1 cellular context compared by ENCODE assay signal in the genomic region with DNA sequence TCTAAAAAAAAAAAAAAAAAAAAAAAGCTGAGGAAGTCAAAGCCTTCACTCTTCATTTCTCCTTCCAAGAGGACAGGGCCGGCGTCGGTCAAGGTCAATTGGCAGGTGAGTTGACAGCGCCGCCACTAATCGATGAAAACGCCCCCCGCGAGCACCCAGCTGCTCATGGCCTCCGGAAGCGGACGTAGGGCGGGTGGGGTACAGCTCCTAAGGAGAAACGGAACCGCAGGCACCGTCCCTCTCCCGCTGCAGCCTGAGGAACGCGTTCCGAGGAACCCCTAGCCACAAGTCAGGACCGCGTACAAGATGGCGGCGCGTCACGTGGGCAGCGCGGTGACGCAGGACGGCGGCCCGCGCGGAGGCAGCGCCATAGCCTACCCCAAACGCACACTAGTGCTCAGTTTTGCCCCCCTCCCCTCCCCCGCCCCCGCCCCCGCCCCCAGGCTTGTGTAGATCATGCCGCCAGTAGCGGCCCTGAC.
TF ChIP-seq lines count a peak whose summit lies in the region.

A gene (plus strand): TSS at position 465 of the 479 bp plus-strand sequence. CDS start 16,045 bp downstream, outside the sequence.

TF ChIP-seq in HepG2, 621 proteins besides CTCF, POLR2A, EP300 and RAD21 (continued from another document and continues in another):
- TF ChIP-seq FOXP1 (IDR thresholded peaks at IDR 0.05) (no peak), FOXP1 (CRISPR knock-in tag; IDR thresholded peaks at IDR 0.05) (no peak), ZNF556 (CRISPR knock-in tag; IDR thresholded peaks at IDR 0.05; ENCODE audit: borderline replicate concordance) (no peak), ZNF510 (CRISPR knock-in tag; IDR thresholded peaks at IDR 0.05; ENCODE audit: low read depth) (no peak), ZNF235 (CRISPR knock-in tag; IDR thresholded peaks at IDR 0.05; ENCODE audit: borderline replicate concordance) (no peak), ZNF75D (CRISPR knock-in tag; IDR thresholded peaks at IDR 0.05; ENCODE audit: borderline replicate concordance) (no peak), RFX1 (IDR thresholded peaks at IDR 0.05) (no peak), ZNF775 (CRISPR knock-in tag; IDR thresholded peaks at IDR 0.05; ENCODE audit: borderline replicate concordance) (no peak), SRSF9 (IDR thresholded peaks at IDR 0.05; ENCODE audit: borderline replicate concordance, insufficient read depth, low read depth, low read length, poor library complexity, severe bottlenecking) (no peak), HNRNPUL1 (IDR thresholded peaks at IDR 0.05; ENCODE audit: low read depth, low read length) (no peak), NFYC (CRISPR knock-in tag; IDR thresholded peaks at IDR 0.05) (no peak), ZC3H4 (CRISPR knock-in tag; IDR thresholded peaks at IDR 0.05; ENCODE audit: borderline replicate concordance) (no peak), ZNF441 (CRISPR knock-in tag; IDR thresholded peaks at IDR 0.05; ENCODE audit: borderline replicate concordance) (peak; percentile 72; the same call in 1 of the 2 replicates), ZNF138 (CRISPR knock-in tag; IDR thresholded peaks at IDR 0.05; ENCODE audit: low read depth) (no peak; the same call in 1 of the 2 replicates), NFIC (IDR thresholded peaks at IDR 0.05; ENCODE audit: low read length) (no peak), HNF4G (IDR thresholded peaks at IDR 0.05; ENCODE audit: borderline replicate concordance, low read depth, low read length) (no peak), HNF4G (CRISPR knock-in tag; IDR thresholded peaks at IDR 0.05; ENCODE audit: borderline replicate concordance, low read depth) (0 out of 2 replicates have a peak, but pooled peaks have one; percentile 29), ZNF136 (CRISPR knock-in tag; IDR thresholded peaks at IDR 0.05; ENCODE audit: low read depth) (0 out of 2 replicates have a peak, but pooled peaks have one; percentile 51), SRSF4 (IDR thresholded peaks at IDR 0.05; ENCODE audit: low read depth, low read length, poor library complexity, severe bottlenecking) (no peak), ASH2L (IDR thresholded peaks at IDR 0.05; ENCODE audit: insufficient read length, low read depth, low read length) (peak; percentile 73), ZBTB20 (CRISPR knock-in tag; IDR thresholded peaks at IDR 0.05; ENCODE audit: borderline replicate concordance, low read depth) (peak; percentile 55; the same call in 1 of the 2 replicates), NR1H2 (CRISPR knock-in tag; IDR thresholded peaks at IDR 0.05; ENCODE audit: borderline replicate concordance, low read depth) (no peak), ZNF761 (CRISPR knock-in tag; conservative IDR thresholded peaks at IDR 0.05) (peak; percentile 75; the same call in 1 of the 2 replicates), SIN3B (IDR thresholded peaks at IDR 0.05; ENCODE audit: low read length) (0 out of 2 replicates have a peak, but pooled peaks have one; percentile 4), SCMH1 (CRISPR knock-in tag; IDR thresholded peaks at IDR 0.05; ENCODE audit: borderline replicate concordance) (no peak), TOPORS (CRISPR knock-in tag; IDR thresholded peaks at IDR 0.05) (no peak), RORA (CRISPR knock-in tag; IDR thresholded peaks at IDR 0.05) (no peak), ZNF263 (CRISPR knock-in tag; IDR thresholded peaks at IDR 0.05) (no peak), ZNF790 (CRISPR knock-in tag; IDR thresholded peaks at IDR 0.05; ENCODE audit: borderline replicate concordance) (no peak), RXRA (CRISPR knock-in tag; IDR thresholded peaks at IDR 0.05) (peak; percentile 58; the same call in 1 of the 2 replicates), CENPT (CRISPR knock-in tag; IDR thresholded peaks at IDR 0.05; ENCODE audit: low read depth) (0 out of 2 replicates have a peak, but pooled peaks have one; percentile 40), HNRNPL (IDR thresholded peaks at IDR 0.05; ENCODE audit: low read depth, low read length) (no peak), HMG20B (CRISPR knock-in tag; conservative IDR thresholded peaks at IDR 0.05) (no peak), ATRX (CRISPR knock-in tag; IDR thresholded peaks at IDR 0.05; ENCODE audit: borderline replicate concordance) (no peak), AHR (CRISPR knock-in tag; IDR thresholded peaks at IDR 0.05) (peak; percentile 45; the same call in 1 of the 2 replicates), KAT2B (IDR thresholded peaks at IDR 0.05; ENCODE audit: borderline replicate concordance, low read depth, low read length) (no peak), HES4 (CRISPR knock-in tag; IDR thresholded peaks at IDR 0.05; ENCODE audit: borderline replicate concordance) (no peak), SP140L (CRISPR knock-in tag; IDR thresholded peaks at IDR 0.05; ENCODE audit: borderline replicate concordance) (no peak)
- TF ChIP-seq, protein P1, sequence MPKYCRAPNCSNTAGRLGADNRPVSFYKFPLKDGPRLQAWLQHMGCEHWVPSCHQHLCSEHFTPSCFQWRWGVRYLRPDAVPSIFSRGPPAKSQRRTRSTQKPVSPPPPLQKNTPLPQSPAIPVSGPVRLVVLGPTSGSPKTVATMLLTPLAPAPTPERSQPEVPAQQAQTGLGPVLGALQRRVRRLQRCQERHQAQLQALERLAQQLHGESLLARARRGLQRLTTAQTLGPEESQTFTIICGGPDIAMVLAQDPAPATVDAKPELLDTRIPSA (CRISPR knock-in tag; IDR thresholded peaks at IDR 0.05; ENCODE audit: borderline replicate concordance), result no peak
- TF ChIP-seq, protein P2, sequence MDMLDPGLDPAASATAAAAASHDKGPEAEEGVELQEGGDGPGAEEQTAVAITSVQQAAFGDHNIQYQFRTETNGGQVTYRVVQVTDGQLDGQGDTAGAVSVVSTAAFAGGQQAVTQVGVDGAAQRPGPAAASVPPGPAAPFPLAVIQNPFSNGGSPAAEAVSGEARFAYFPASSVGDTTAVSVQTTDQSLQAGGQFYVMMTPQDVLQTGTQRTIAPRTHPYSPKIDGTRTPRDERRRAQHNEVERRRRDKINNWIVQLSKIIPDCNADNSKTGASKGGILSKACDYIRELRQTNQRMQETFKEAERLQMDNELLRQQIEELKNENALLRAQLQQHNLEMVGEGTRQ (IDR thresholded peaks at IDR 0.05; ENCODE audit: low read depth, low read length), result peak; percentile 96
- TF ChIP-seq, protein P2 (CRISPR knock-in tag; IDR thresholded peaks at IDR 0.05; ENCODE audit: borderline replicate concordance), result peak; percentile 92
- TF ChIP-seq, protein P3, sequence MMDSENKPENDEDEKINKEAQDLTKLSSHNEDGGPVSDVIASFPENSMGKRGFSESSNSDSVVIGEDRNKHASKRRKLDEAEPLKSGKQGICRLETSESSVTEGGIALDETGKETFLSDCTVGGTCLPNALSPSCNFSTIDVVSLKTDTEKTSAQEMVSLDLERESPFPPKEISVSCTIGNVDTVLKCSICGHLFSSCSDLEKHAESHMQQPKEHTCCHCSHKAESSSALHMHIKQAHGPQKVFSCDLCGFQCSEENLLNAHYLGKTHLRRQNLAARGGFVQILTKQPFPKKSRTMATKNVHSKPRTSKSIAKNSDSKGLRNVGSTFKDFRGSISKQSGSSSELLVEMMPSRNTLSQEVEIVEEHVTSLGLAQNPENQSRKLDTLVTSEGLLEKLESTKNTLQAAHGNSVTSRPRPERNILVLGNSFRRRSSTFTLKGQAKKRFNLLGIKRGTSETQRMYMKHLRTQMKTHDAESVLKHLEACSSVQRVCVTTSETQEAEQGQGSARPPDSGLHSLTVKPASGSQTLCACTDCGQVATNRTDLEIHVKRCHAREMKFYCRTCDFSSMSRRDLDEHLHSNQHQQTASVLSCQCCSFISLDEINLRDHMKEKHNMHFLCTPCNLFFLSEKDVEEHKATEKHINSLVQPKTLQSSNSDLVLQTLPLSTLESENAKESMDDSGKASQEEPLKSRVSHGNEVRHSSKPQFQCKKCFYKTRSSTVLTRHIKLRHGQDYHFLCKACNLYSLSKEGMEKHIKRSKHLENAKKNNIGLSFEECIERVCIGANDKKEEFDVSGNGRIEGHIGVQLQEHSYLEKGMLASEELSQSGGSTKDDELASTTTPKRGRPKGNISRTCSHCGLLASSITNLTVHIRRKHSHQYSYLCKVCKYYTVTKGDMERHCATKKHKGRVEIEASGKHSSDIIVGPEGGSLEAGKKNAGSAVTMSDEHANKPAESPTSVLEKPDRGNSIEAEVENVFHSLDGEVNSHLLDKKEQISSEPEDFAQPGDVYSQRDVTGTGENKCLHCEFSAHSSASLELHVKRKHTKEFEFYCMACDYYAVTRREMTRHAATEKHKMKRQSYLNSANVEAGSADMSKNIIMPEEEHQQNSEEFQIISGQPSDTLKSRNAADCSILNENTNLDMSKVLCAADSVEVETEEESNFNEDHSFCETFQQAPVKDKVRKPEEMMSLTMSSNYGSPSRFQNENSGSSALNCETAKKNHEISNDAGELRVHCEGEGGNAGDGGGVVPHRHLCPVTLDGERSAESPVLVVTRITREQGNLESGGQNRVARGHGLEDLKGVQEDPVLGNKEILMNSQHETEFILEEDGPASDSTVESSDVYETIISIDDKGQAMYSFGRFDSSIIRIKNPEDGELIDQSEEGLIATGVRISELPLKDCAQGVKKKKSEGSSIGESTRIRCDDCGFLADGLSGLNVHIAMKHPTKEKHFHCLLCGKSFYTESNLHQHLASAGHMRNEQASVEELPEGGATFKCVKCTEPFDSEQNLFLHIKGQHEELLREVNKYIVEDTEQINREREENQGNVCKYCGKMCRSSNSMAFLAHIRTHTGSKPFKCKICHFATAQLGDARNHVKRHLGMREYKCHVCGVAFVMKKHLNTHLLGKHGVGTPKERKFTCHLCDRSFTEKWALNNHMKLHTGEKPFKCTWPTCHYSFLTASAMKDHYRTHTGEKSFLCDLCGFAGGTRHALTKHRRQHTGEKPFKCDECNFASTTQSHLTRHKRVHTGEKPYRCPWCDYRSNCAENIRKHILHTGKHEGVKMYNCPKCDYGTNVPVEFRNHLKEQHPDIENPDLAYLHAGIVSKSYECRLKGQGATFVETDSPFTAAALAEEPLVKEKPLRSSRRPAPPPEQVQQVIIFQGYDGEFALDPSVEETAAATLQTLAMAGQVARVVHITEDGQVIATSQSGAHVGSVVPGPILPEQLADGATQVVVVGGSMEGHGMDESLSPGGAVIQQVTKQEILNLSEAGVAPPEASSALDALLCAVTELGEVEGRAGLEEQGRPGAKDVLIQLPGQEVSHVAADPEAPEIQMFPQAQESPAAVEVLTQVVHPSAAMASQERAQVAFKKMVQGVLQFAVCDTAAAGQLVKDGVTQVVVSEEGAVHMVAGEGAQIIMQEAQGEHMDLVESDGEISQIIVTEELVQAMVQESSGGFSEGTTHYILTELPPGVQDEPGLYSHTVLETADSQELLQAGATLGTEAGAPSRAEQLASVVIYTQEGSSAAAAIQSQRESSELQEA (CRISPR knock-in tag; IDR thresholded peaks at IDR 0.05; ENCODE audit: not compliant biosample characterization), result no peak
- TF ChIP-seq, protein P4, sequence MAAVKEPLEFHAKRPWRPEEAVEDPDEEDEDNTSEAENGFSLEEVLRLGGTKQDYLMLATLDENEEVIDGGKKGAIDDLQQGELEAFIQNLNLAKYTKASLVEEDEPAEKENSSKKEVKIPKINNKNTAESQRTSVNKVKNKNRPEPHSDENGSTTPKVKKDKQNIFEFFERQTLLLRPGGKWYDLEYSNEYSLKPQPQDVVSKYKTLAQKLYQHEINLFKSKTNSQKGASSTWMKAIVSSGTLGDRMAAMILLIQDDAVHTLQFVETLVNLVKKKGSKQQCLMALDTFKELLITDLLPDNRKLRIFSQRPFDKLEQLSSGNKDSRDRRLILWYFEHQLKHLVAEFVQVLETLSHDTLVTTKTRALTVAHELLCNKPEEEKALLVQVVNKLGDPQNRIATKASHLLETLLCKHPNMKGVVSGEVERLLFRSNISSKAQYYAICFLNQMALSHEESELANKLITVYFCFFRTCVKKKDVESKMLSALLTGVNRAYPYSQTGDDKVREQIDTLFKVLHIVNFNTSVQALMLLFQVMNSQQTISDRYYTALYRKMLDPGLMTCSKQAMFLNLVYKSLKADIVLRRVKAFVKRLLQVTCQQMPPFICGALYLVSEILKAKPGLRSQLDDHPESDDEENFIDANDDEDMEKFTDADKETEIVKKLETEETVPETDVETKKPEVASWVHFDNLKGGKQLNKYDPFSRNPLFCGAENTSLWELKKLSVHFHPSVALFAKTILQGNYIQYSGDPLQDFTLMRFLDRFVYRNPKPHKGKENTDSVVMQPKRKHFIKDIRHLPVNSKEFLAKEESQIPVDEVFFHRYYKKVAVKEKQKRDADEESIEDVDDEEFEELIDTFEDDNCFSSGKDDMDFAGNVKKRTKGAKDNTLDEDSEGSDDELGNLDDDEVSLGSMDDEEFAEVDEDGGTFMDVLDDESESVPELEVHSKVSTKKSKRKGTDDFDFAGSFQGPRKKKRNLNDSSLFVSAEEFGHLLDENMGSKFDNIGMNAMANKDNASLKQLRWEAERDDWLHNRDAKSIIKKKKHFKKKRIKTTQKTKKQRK (IDR thresholded peaks at IDR 0.05; ENCODE audit: low read length), result no peak
- TF ChIP-seq, protein P5, sequence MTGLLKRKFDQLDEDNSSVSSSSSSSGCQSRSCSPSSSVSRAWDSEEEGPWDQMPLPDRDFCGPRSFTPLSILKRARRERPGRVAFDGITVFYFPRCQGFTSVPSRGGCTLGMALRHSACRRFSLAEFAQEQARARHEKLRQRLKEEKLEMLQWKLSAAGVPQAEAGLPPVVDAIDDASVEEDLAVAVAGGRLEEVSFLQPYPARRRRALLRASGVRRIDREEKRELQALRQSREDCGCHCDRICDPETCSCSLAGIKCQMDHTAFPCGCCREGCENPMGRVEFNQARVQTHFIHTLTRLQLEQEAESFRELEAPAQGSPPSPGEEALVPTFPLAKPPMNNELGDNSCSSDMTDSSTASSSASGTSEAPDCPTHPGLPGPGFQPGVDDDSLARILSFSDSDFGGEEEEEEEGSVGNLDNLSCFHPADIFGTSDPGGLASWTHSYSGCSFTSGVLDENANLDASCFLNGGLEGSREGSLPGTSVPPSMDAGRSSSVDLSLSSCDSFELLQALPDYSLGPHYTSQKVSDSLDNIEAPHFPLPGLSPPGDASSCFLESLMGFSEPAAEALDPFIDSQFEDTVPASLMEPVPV (CRISPR knock-in tag; IDR thresholded peaks at IDR 0.05), result no peak
- TF ChIP-seq, protein P6, sequence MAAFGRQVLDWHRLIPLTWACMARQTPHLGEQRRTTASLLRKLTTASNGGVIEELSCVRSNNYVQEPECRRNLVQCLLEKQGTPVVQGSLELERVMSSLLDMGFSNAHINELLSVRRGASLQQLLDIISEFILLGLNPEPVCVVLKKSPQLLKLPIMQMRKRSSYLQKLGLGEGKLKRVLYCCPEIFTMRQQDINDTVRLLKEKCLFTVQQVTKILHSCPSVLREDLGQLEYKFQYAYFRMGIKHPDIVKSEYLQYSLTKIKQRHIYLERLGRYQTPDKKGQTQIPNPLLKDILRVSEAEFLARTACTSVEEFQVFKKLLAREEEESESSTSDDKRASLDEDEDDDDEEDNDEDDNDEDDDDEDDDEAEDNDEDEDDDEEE (CRISPR knock-in tag; IDR thresholded peaks at IDR 0.05), result no peak
